In genomic region chr11:73219396-73220285, GRCh38 we compare ENCODE assay signal across 15 cellular contexts. TPM values are rescaled to one million over a fixed set of nuclear protein-coding genes. Genes with fewer than 3 reads are reported as not detected.
DNase-seq lines count a peak whose midpoint lies in the region; ATAC-seq and TF ChIP-seq lines count a peak whose summit lies in the region.
"Had no signal": no experiment of that assay in that cellular context is flagged by ENCODE, and none has a peak within 500 bp of the region (broad histone marks: within the 10 kb centered on the region; RNA-seq: fewer than 3 reads in every experiment).

No MANE protein-coding gene starts in this region.

- H3K4me2 ChIP-seq in mammary epithelial cell (ENCODE audit: insufficient read depth, low read depth, low read length), result peak overlapping the region; percentile 98

- H3K27me3 ChIP-seq in heart right ventricle (peaks cover 0 to 7% (median 0%) of the 10 kb centered on the region in 7 donors), mammary epithelial cell (ENCODE audit: insufficient read depth, low read length) (no peaks in the 10 kb centered on the region)
- H3K27me3 ChIP-seq: vagina had no signal

- H3K4me3 ChIP-seq in heart right ventricle (peak overlapping the region in 7 of 10 donors; percentile 46 to 67 (median 55)), mammary epithelial cell (replicated peaks in 1 of 3; ENCODE audit: insufficient read depth in 1 of 3, low read depth in 2 of 3, low read length in 3 of 3) (peak overlapping the region; percentile 52 to 83 (median 79))
- H3K4me3 ChIP-seq: K562 had no signal

- in situ Hi-C loops in mammary epithelial cell (cut with MboI; ENCODE audit: low sequenced_read_pairs in 2 of 2), result no loop called here

- no peaks in the 10 kb centered on the region for H4K20me1 ChIP-seq in mammary epithelial cell (ENCODE audit: insufficient read depth, low read length)

- BruUV-seq in mammary epithelial cell (replicated peaks; lab: Mats Ljungman, UMichigan), result no TSS peak

- H3K4me1 ChIP-seq in heart right ventricle (peaks cover 6 to 48% (median 29%) of the 10 kb centered on the region in 9 donors), mammary epithelial cell (ENCODE audit: insufficient read depth, low read length) (peaks cover 36% of the 10 kb centered on the region)

- H3K4me3 Mint-ChIP-seq in natural killer cell (peak overlapping the region; percentile 74), type B pancreatic cell (peak overlapping the region; percentile 88)
- no peak overlapping the region for H3K4me3 Mint-ChIP-seq in activated CD8-positive, alpha-beta T cell treated with anti-CD3 and anti-CD28 coated beads, Interleukin-2, amount 10 ng/mL, durations not matched to agents 7 days and 5 days

- no peak for TF ChIP-seq CTCF in heart right ventricle (IDR thresholded peaks at IDR 0.05)
- no peak for TF ChIP-seq CTCF in mammary epithelial cell (conservative IDR thresholded peaks at IDR 0.05 in 1 of 2, IDR thresholded peaks at IDR 0.05 in 1 of 2; ENCODE audit: extremely low read depth in 1 of 2, insufficient read depth in 1 of 2, low read depth in 1 of 2, low read length in 2 of 2)
- no peak for TF ChIP-seq CTCF in natural killer cell (IDR thresholded peaks at IDR 0.05)
- TF ChIP-seq CTCF in type B pancreatic cell (conservative IDR thresholded peaks at IDR 0.05), result no peak

- dilution Hi-C loops in mammary epithelial cell (cut with HindIII; ENCODE audit: low sequenced_read_pairs), result loop anchor here (5.0 kb wide), 1 partner anchor 397 kb away; no protein-coding TSS in a partner anchor

- no peaks in the 10 kb centered on the region for H3K36me3 Mint-ChIP-seq in natural killer cell
- H3K36me3 Mint-ChIP-seq in type B pancreatic cell, result no peaks in the 10 kb centered on the region
- H3K36me3 Mint-ChIP-seq in activated CD8-positive, alpha-beta T cell treated with anti-CD3 and anti-CD28 coated beads, Interleukin-2, amount 10 ng/mL, durations not matched to agents 7 days and 5 days (ENCODE audit: low read depth), result no peaks in the 10 kb centered on the region

- H3K27me3 Mint-ChIP-seq in natural killer cell (ENCODE audit: low read depth in 2 of 2) (peaks cover 30 to 43% of the 10 kb centered on the region in 2 donors), type B pancreatic cell (peaks cover 43% of the 10 kb centered on the region)
- H3K27me3 Mint-ChIP-seq in activated CD8-positive, alpha-beta T cell treated with anti-CD3 and anti-CD28 coated beads, Interleukin-2, amount 10 ng/mL, durations not matched to agents 7 days and 5 days (ENCODE audit: low read depth), result peaks cover 41% of the 10 kb centered on the region

- no peak overlapping the region for H2AFZ ChIP-seq in mammary epithelial cell (ENCODE audit: low read depth, low read length)

- DNase-seq in heart right ventricle (no peak), cardiac septum (ENCODE audit: low spot score) (no peak), mammary epithelial cell (no peak), natural killer cell (no peak), type B pancreatic cell (ENCODE audit: extremely low spot score, unreplicated experiment) (no peak), KG1 (lab: John Stamatoyannopoulos, UW) (no peak)
- no peak for DNase-seq in activated CD8-positive, alpha-beta T cell treated with anti-CD3 and anti-CD28 coated beads, Interleukin-2, amount 10 ng/mL, durations not matched to agents 7 days and 5 days
- DNase-seq: activated CD8-positive, alpha-beta T cell treated with anti-CD3 and anti-CD28 coated beads for 36 hours; activated naive CD4-positive, alpha-beta T cell; DMS79; NCI-H1694; stimulated activated CD4-positive, alpha-beta T cell treated with anti-CD3 and anti-CD28 coated beads, Interleukin-2, amount 100 ng/mL, for 24 hours had no signal

- H3K9ac ChIP-seq in mammary epithelial cell (ENCODE audit: insufficient read depth, low read length), result no peak overlapping the region

- peaks cover 54% of the 10 kb centered on the region for H3K79me2 ChIP-seq in mammary epithelial cell (ENCODE audit: insufficient read depth, low read length)

- intact Hi-C loops in heart right ventricle (cut with DNase I) (no loop called here), cardiac septum (cut with DNase I) (no loop called here), mammary epithelial cell (cut with micrococcal nuclease) (loop anchor here (1.0 to 2.0 kb wide), 3 partner anchors 8 to 25 kb away; no protein-coding TSS in a partner anchor), natural killer cell (cut with micrococcal nuclease) (no loop called here)

- H3K4me1 Mint-ChIP-seq in natural killer cell, result peaks cover 8 to 11% of the 10 kb centered on the region in 2 donors
- H3K4me1 Mint-ChIP-seq in type B pancreatic cell (ENCODE audit: unreplicated experiment), result peaks cover 21% of the 10 kb centered on the region
- peaks cover 12% of the 10 kb centered on the region for H3K4me1 Mint-ChIP-seq in activated CD8-positive, alpha-beta T cell treated with anti-CD3 and anti-CD28 coated beads, Interleukin-2, amount 10 ng/mL, durations not matched to agents 7 days and 5 days (ENCODE audit: low read depth)

- H3K9me3 Mint-ChIP-seq in natural killer cell (no peaks in the 10 kb centered on the region), type B pancreatic cell (no peaks in the 10 kb centered on the region)
- no peaks in the 10 kb centered on the region for H3K9me3 Mint-ChIP-seq in activated CD8-positive, alpha-beta T cell treated with anti-CD3 and anti-CD28 coated beads, Interleukin-2, amount 10 ng/mL, durations not matched to agents 7 days and 5 days (ENCODE audit: insufficient read depth)
- H3K9me3 Mint-ChIP-seq: activated CD8-positive, alpha-beta T cell treated with anti-CD3 and anti-CD28 coated beads for 36 hours had no signal

- peak overlapping the region in 2 of 10 donors; percentile 88 to 92 for H3K27ac ChIP-seq in heart right ventricle
- no peak overlapping the region for H3K27ac ChIP-seq in mammary epithelial cell (ENCODE audit: insufficient read depth, low read depth, low read length)
- H3K27ac ChIP-seq: vagina had no signal

- CTCF ChIA-PET in mammary epithelial cell (lab: Charles Lee; ENCODE audit: low non-redundant PET), result interaction anchor here (0.5 to 0.7 kb wide), 2 partner anchors 13 to 348 kb away, joined by 3 read pairs; no protein-coding TSS in a partner anchor
- CTCF ChIA-PET in activated CD8-positive, alpha-beta T cell treated with anti-CD3 and anti-CD28 coated beads, Interleukin-2, amount 10 ng/mL, durations not matched to agents 7 days and 5 days (lab: Charles Lee), result interaction anchor here (1.7 to 2.3 kb wide), 2 partner anchors 17 to 75 kb away, joined by 4 to 7 read pairs; no protein-coding TSS in a partner anchor

- H3K27ac Mint-ChIP-seq in natural killer cell (no peak overlapping the region), type B pancreatic cell (peak overlapping the region; percentile 68)
- H3K27ac Mint-ChIP-seq in activated CD8-positive, alpha-beta T cell treated with anti-CD3 and anti-CD28 coated beads, Interleukin-2, amount 10 ng/mL, durations not matched to agents 7 days and 5 days, result no peak overlapping the region
- H3K27ac Mint-ChIP-seq: activated CD8-positive, alpha-beta T cell treated with anti-CD3 and anti-CD28 coated beads for 36 hours had no signal

- no peaks in the 10 kb centered on the region for H3K36me3 ChIP-seq in heart right ventricle
- H3K36me3 ChIP-seq in mammary epithelial cell (ENCODE audit: insufficient read depth, low read length), result no peaks in the 10 kb centered on the region
- H3K36me3 ChIP-seq: vagina had no signal

- no peaks in the 10 kb centered on the region for H3K9me3 ChIP-seq in heart right ventricle
- no peaks in the 10 kb centered on the region for H3K9me3 ChIP-seq in mammary epithelial cell (replicated peaks; ENCODE audit: insufficient read depth, low read length)
- H3K9me3 ChIP-seq: vagina had no signal

- 79 to 80% methylated on average over 6 of the region's 6 CpGs for WGBS in heart right ventricle, 2 donors
- WGBS in mammary epithelial cell (ENCODE audit: low coverage, missing lambda C conversion rate), result 89% methylated on average over 6 of the region's 6 CpGs

- ATAC-seq in heart right ventricle (no peak), natural killer cell (no peak), GM19467 (IDR thresholded peaks at IDR 0.05; ENCODE audit: unreplicated experiment) (no peak)
- ATAC-seq in activated CD8-positive, alpha-beta T cell treated with anti-CD3 and anti-CD28 coated beads, Interleukin-2, amount 10 ng/mL, durations not matched to agents 7 days and 5 days, result no peak
- ATAC-seq: activated CD8-positive, alpha-beta T cell treated with anti-CD3 and anti-CD28 coated beads for 36 hours; K562 had no signal

- POLR2A ChIA-PET in activated CD8-positive, alpha-beta T cell treated with anti-CD3 and anti-CD28 coated beads, Interleukin-2, amount 10 ng/mL, durations not matched to agents 7 days and 5 days (lab: Charles Lee), result no interaction called here

RNA-seq across cellular contexts. Expression of gene P2RY2, which starts 1.6 kb away (rescaled TPM):
- total RNA-seq in heart right ventricle (10 to 100 TPM in 8 of 10 donors, 1 to 10 TPM in 2; 9.5 to 37.5 (median 12.7) TPM), cardiac septum (13.5 TPM), mammary epithelial cell (10 to 100 TPM in 1 of 2 donors, 1 to 10 TPM in 1; 7.8 to 21.6 TPM), natural killer cell (1 to 10 TPM in 1 of 3 donors, under 1 TPM in 2; 0.27 to 1.0 (median 0.90) TPM), type B pancreatic cell (ENCODE audit: low replicate concordance) (12.1 and 25.3 TPM in 2 replicates)
- polyA plus RNA-seq in heart right ventricle (1 to 10 TPM; 7.1 to 8.2 TPM), mammary epithelial cell (27.6 TPM)
- 31.5 TPM for polyA minus RNA-seq in mammary epithelial cell
- total RNA-seq in activated CD8-positive, alpha-beta T cell treated with anti-CD3 and anti-CD28 coated beads, Interleukin-2, amount 10 ng/mL, durations not matched to agents 7 days and 5 days, result not detected
- total RNA-seq: activated CD8-positive, alpha-beta T cell treated with anti-CD3 and anti-CD28 coated beads for 36 hours; K562 had no signal
- polyA plus RNA-seq: K562 had no signal

RNA-seq across cellular contexts. Expression of gene P2RY6, which starts 52.5 kb away (rescaled TPM):
- total RNA-seq in heart right ventricle (10 to 100 TPM in 1 of 10 donors, 1 to 10 TPM in 7, under 1 TPM in 2; 0.83 to 13.0 (median 1.8) TPM), cardiac septum (6.9 TPM), mammary epithelial cell (under 1 TPM; under 0.01 to 0.28 TPM), natural killer cell (under 1 TPM in 2 of 3 donors, not detected in 1; 0.24 to 0.40 TPM), type B pancreatic cell (ENCODE audit: low replicate concordance) (3.0 and 14.8 TPM in 2 replicates)
- polyA plus RNA-seq in heart right ventricle (1 to 10 TPM; 1.2 to 2.4 TPM), mammary epithelial cell (0.46 TPM)
- not detected for polyA minus RNA-seq in mammary epithelial cell
- not detected for total RNA-seq in activated CD8-positive, alpha-beta T cell treated with anti-CD3 and anti-CD28 coated beads, Interleukin-2, amount 10 ng/mL, durations not matched to agents 7 days and 5 days
- total RNA-seq: activated CD8-positive, alpha-beta T cell treated with anti-CD3 and anti-CD28 coated beads for 36 hours; K562 had no signal
- polyA plus RNA-seq: K562 had no signal
